10 cellular contexts compared by ENCODE assay signal in the genomic region with DNA sequence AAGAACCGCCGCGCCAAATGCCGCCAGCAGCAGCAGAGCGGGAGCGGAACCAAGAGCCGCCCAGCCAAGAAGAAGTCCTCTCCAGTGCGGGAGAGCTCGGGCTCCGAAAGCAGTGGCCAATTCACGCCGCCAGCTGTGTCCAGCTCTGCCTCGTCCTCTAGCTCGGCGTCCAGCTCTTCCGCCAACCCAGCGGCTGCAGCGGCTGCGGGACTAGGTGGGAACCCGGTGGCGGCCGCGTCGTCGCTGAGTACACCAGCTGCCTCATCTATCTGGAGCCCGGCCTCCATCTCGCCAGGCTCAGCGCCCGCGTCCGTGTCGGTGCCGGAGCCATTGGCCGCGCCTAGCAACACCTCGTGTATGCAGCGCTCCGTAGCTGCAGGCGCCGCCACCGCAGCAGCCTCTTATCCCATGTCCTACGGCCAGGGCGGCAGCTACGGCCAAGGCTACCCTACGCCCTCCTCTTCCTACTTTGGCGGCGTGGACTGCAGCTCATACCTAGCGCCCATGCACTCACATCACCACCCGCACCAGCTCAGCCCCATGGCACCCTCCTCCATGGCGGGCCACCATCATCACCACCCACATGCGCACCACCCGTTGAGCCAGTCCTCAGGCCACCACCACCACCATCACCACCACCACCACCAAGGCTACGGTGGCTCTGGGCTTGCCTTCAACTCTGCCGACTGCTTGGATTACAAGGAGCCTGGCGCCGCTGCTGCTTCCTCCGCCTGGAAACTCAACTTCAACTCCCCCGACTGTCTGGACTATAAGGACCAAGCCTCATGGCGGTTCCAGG. TPM values are rescaled to one million over a fixed set of nuclear protein-coding genes. Genes with fewer than 3 reads are reported as not detected.
DNase-seq lines count a peak whose midpoint lies in the region; ATAC-seq and TF ChIP-seq lines count a peak whose summit lies in the region.
"Had no signal": no experiment of that assay in that cellular context is flagged by ENCODE, and none has a peak within 500 bp of the region (broad histone marks: within the 10 kb centered on the region; RNA-seq: fewer than 3 reads in every experiment).

No MANE protein-coding gene starts in this region.

- H3K27ac ChIP-seq in lower lobe of right lung = no peak overlapping the region
- H3K27ac ChIP-seq: BLaER1 had no signal

- no peak overlapping the region for H3K27ac Mint-ChIP-seq in activated naive CD8-positive, alpha-beta T cell treated with anti-CD3 and anti-CD28 coated beads, Interleukin-2, amount 10 ng/mL, durations not matched to agents 7 days and 5 days
- H3K27ac Mint-ChIP-seq in stimulated activated naive CD8-positive, alpha-beta T cell treated with anti-CD3 and anti-CD28 coated beads, Interleukin-15, amount 100 ng/mL, for 72 hours = no peak overlapping the region

- peak overlapping the region; percentile 29 for H3K4me3 ChIP-seq in lower lobe of right lung
- H3K4me3 ChIP-seq: BLaER1 had no signal

- peaks cover 76% of the 10 kb centered on the region for H3K4me1 ChIP-seq in lower lobe of right lung

- peaks cover 5% of the 10 kb centered on the region for H3K36me3 Mint-ChIP-seq in activated naive CD8-positive, alpha-beta T cell treated with anti-CD3 and anti-CD28 coated beads, Interleukin-2, amount 10 ng/mL, durations not matched to agents 7 days and 5 days

- peaks cover 100% of the 10 kb centered on the region for H3K27me3 ChIP-seq in lower lobe of right lung (ENCODE audit: low read depth)

- no peaks in the 10 kb centered on the region for H3K9me3 Mint-ChIP-seq in activated naive CD8-positive, alpha-beta T cell treated with anti-CD3 and anti-CD28 coated beads, Interleukin-2, amount 10 ng/mL, durations not matched to agents 7 days and 5 days
- no peaks in the 10 kb centered on the region for H3K9me3 Mint-ChIP-seq in stimulated activated naive CD8-positive, alpha-beta T cell treated with anti-CD3 and anti-CD28 coated beads, Interleukin-15, amount 100 ng/mL, for 72 hours

- peak overlapping the region; percentile 74 for H3K4me3 Mint-ChIP-seq in activated naive CD8-positive, alpha-beta T cell treated with anti-CD3 and anti-CD28 coated beads, Interleukin-2, amount 10 ng/mL, durations not matched to agents 7 days and 5 days
- peak overlapping the region; percentile 76 to 90 for H3K4me3 Mint-ChIP-seq in stimulated activated naive CD8-positive, alpha-beta T cell treated with anti-CD3 and anti-CD28 coated beads, Interleukin-15, amount 100 ng/mL, for 72 hours

- no peaks in the 10 kb centered on the region for H3K36me3 ChIP-seq in lower lobe of right lung
- H3K36me3 ChIP-seq: BLaER1 had no signal

- DNase-seq in activated CD8-positive, alpha-beta memory T cell treated with anti-CD3 and anti-CD28 coated beads, Interleukin-2, amount 50 U/mL, for 48 hours = peak; percentile 66
- no peak for DNase-seq in activated CD8-positive, alpha-beta memory T cell treated with anti-CD3 and anti-CD28 coated beads for 24 hours
- DNase-seq in activated naive CD8-positive, alpha-beta T cell treated with anti-CD3 and anti-CD28 coated beads, Interleukin-2, amount 10 ng/mL, durations not matched to agents 7 days and 5 days = peak; percentile 52
- no peak for DNase-seq in lower lobe of right lung
- DNase-seq in stimulated activated naive CD8-positive, alpha-beta T cell treated with anti-CD3 and anti-CD28 coated beads, Interleukin-15, amount 100 ng/mL, for 72 hours = peak; percentile 21 to 30
- DNase-seq in NCI-H2107 (lab: John Stamatoyannopoulos, UW) = no peak
- DNase-seq in pons (ENCODE audit: low spot score) = no peak
- no peak for DNase-seq in cortex of kidney (lab: John Stamatoyannopoulos, UW)
- DNase-seq: NCI-H2029 treated with DMSO at 0.1 percent for 48 hours had no signal

- intact Hi-C loops in lower lobe of right lung (cut with DNase I) = no loop called here

- H3K4me1 Mint-ChIP-seq in activated naive CD8-positive, alpha-beta T cell treated with anti-CD3 and anti-CD28 coated beads, Interleukin-2, amount 10 ng/mL, durations not matched to agents 7 days and 5 days = peaks cover 62% of the 10 kb centered on the region
- H3K4me1 Mint-ChIP-seq in stimulated activated naive CD8-positive, alpha-beta T cell treated with anti-CD3 and anti-CD28 coated beads, Interleukin-15, amount 100 ng/mL, for 72 hours = peaks cover 93% of the 10 kb centered on the region

- POLR2A ChIA-PET in activated naive CD8-positive, alpha-beta T cell treated with anti-CD3 and anti-CD28 coated beads, Interleukin-2, amount 10 ng/mL, durations not matched to agents 7 days and 5 days (lab: Charles Lee) = no interaction called here

- H3K27me3 Mint-ChIP-seq in activated naive CD8-positive, alpha-beta T cell treated with anti-CD3 and anti-CD28 coated beads, Interleukin-2, amount 10 ng/mL, durations not matched to agents 7 days and 5 days = peaks cover 86% of the 10 kb centered on the region
- H3K27me3 Mint-ChIP-seq in stimulated activated naive CD8-positive, alpha-beta T cell treated with anti-CD3 and anti-CD28 coated beads, Interleukin-15, amount 100 ng/mL, for 72 hours = peaks cover 98% of the 10 kb centered on the region

- no peak for TF ChIP-seq CTCF in lower lobe of right lung (IDR thresholded peaks at IDR 0.05)

- no peak for ATAC-seq in activated naive CD8-positive, alpha-beta T cell treated with anti-CD3 and anti-CD28 coated beads, Interleukin-2, amount 10 ng/mL, durations not matched to agents 7 days and 5 days (ENCODE audit: low read depth)
- ATAC-seq in lower lobe of right lung = no peak
- ATAC-seq in stimulated activated naive CD8-positive, alpha-beta T cell treated with anti-CD3 and anti-CD28 coated beads, Interleukin-15, amount 100 ng/mL, for 72 hours = no peak

- no peaks in the 10 kb centered on the region for H3K9me3 ChIP-seq in lower lobe of right lung

RNA-seq across cellular contexts. Expression of a gene that starts 5.1 kb away (rescaled TPM):
- total RNA-seq in activated naive CD8-positive, alpha-beta T cell treated with anti-CD3 and anti-CD28 coated beads, Interleukin-2, amount 10 ng/mL, durations not matched to agents 7 days and 5 days = not detected
- total RNA-seq in lower lobe of right lung = 0.27 TPM

Comparison
In these comparisons a context has a peak if more than half of its experiments do, and no peak if none do; other contexts are left out.
1. DNase-seq: peak in activated CD8-positive, alpha-beta memory T cell treated with anti-CD3 and anti-CD28 coated beads, Interleukin-2, amount 50 U/mL, for 48 hours (single experiment), activated naive CD8-positive, alpha-beta T cell treated with anti-CD3 and anti-CD28 coated beads, Interleukin-2, amount 10 ng/mL, durations not matched to agents 7 days and 5 days (single experiment) and stimulated activated naive CD8-positive, alpha-beta T cell treated with anti-CD3 and anti-CD28 coated beads, Interleukin-15, amount 100 ng/mL, for 72 hours (2 of 2); none in activated CD8-positive, alpha-beta memory T cell treated with anti-CD3 and anti-CD28 coated beads for 24 hours (single experiment), lower lobe of right lung (single experiment), NCI-H2107 (single experiment), pons (single experiment) and cortex of kidney (single experiment).